Comparison of ENCODE assay signal across 1 cellular context in the genomic region with DNA sequence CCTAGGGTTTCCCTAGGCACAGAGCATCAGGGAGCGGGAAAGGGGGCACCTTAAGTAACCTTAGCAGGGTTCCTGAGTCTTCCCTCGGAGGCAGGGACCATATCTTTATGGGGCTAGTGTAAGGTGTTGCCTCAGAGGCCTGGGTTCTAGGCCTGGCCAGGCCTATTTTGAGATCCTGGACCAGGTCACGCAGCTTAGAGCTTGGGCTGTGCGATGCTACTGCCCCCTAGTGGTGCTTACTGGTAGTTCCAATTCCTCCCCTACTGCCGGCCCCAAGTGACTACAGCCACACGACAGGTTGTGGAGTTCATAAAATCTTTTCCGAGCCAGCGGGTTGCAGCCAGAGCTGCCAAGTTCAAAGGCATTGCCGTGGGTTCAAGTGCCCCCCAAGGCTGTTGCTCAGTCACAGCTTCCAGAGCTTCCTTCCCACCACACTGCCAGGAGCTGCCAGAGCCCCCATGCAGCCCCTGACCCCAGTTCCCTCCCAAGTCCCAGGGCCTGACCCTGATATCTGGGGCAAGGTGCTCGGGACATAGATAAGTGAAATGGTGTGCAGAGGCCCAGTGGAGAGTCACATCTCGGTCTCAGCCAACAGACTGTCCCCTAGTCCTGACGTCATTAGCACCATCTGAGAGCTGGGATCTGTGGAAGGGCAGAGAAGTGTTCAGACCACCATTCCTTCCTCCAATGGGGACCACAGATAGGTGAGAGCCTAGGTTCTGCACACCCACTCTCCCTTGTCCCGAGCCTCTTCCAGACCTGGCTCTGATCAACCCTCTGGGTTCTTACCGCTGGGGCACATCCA.
TF ChIP-seq lines count a peak whose summit lies in the region.

No MANE protein-coding gene starts in this region.

TF ChIP-seq in HepG2, 621 proteins besides CTCF, POLR2A, EP300 and RAD21 (continued from another document and continues in another):
- TF ChIP-seq MAZ (IDR thresholded peaks at IDR 0.05; ENCODE audit: borderline replicate concordance, low read depth, low read length): no peak
- peak; percentile 8; the same call in 1 of the 2 replicates for TF ChIP-seq MAZ (CRISPR knock-in tag; IDR thresholded peaks at IDR 0.05; ENCODE audit: low read depth)
- TF ChIP-seq IKZF1 (IDR thresholded peaks at IDR 0.05): no peak
- 0 out of 2 replicates have a peak, but pooled peaks have one; percentile 37 for TF ChIP-seq KAT8 (CRISPR knock-in tag; IDR thresholded peaks at IDR 0.05)
- TF ChIP-seq, protein P1, sequence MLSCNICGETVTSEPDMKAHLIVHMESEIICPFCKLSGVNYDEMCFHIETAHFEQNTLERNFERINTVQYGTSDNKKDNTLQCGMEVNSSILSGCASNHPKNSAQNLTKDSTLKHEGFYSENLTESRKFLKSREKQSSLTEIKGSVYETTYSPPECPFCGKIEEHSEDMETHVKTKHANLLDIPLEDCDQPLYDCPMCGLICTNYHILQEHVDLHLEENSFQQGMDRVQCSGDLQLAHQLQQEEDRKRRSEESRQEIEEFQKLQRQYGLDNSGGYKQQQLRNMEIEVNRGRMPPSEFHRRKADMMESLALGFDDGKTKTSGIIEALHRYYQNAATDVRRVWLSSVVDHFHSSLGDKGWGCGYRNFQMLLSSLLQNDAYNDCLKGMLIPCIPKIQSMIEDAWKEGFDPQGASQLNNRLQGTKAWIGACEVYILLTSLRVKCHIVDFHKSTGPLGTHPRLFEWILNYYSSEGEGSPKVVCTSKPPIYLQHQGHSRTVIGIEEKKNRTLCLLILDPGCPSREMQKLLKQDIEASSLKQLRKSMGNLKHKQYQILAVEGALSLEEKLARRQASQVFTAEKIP (CRISPR knock-in tag; IDR thresholded peaks at IDR 0.05; ENCODE audit: borderline replicate concordance): no peak
- TF ChIP-seq ZNF841 (CRISPR knock-in tag; IDR thresholded peaks at IDR 0.05; ENCODE audit: borderline replicate concordance): no peak
- peak; percentile 42; the same call in 1 of the 2 replicates for TF ChIP-seq ZNF839 (CRISPR knock-in tag; IDR thresholded peaks at IDR 0.05; ENCODE audit: borderline replicate concordance)
- peak; percentile 63; the same call in 1 of the 2 replicates for TF ChIP-seq THAP11 (CRISPR knock-in tag; IDR thresholded peaks at IDR 0.05)
- TF ChIP-seq NFE2L1 (CRISPR knock-in tag; IDR thresholded peaks at IDR 0.05; ENCODE audit: borderline replicate concordance): no peak
- TF ChIP-seq, protein P2, sequence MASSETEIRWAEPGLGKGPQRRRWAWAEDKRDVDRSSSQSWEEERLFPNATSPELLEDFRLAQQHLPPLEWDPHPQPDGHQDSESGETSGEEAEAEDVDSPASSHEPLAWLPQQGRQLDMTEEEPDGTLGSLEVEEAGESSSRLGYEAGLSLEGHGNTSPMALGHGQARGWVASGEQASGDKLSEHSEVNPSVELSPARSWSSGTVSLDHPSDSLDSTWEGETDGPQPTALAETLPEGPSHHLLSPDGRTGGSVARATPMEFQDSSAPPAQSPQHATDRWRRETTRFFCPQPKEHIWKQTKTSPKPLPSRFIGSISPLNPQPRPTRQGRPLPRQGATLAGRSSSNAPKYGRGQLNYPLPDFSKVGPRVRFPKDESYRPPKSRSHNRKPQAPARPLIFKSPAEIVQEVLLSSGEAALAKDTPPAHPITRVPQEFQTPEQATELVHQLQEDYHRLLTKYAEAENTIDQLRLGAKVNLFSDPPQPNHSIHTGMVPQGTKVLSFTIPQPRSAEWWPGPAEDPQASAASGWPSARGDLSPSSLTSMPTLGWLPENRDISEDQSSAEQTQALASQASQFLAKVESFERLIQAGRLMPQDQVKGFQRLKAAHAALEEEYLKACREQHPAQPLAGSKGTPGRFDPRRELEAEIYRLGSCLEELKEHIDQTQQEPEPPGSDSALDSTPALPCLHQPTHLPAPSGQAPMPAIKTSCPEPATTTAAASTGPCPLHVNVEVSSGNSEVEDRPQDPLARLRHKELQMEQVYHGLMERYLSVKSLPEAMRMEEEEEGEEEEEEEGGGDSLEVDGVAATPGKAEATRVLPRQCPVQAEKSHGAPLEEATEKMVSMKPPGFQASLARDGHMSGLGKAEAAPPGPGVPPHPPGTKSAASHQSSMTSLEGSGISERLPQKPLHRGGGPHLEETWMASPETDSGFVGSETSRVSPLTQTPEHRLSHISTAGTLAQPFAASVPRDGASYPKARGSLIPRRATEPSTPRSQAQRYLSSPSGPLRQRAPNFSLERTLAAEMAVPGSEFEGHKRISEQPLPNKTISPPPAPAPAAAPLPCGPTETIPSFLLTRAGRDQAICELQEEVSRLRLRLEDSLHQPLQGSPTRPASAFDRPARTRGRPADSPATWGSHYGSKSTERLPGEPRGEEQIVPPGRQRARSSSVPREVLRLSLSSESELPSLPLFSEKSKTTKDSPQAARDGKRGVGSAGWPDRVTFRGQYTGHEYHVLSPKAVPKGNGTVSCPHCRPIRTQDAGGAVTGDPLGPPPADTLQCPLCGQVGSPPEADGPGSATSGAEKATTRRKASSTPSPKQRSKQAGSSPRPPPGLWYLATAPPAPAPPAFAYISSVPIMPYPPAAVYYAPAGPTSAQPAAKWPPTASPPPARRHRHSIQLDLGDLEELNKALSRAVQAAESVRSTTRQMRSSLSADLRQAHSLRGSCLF (CRISPR knock-in tag; IDR thresholded peaks at IDR 0.05; ENCODE audit: borderline replicate concordance): no peak
- TF ChIP-seq POLR2G (IDR thresholded peaks at IDR 0.05; ENCODE audit: low read depth, low read length): peak; percentile 61
- TF ChIP-seq, protein P3, sequence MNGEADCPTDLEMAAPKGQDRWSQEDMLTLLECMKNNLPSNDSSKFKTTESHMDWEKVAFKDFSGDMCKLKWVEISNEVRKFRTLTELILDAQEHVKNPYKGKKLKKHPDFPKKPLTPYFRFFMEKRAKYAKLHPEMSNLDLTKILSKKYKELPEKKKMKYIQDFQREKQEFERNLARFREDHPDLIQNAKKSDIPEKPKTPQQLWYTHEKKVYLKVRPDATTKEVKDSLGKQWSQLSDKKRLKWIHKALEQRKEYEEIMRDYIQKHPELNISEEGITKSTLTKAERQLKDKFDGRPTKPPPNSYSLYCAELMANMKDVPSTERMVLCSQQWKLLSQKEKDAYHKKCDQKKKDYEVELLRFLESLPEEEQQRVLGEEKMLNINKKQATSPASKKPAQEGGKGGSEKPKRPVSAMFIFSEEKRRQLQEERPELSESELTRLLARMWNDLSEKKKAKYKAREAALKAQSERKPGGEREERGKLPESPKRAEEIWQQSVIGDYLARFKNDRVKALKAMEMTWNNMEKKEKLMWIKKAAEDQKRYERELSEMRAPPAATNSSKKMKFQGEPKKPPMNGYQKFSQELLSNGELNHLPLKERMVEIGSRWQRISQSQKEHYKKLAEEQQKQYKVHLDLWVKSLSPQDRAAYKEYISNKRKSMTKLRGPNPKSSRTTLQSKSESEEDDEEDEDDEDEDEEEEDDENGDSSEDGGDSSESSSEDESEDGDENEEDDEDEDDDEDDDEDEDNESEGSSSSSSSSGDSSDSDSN (CRISPR knock-in tag; IDR thresholded peaks at IDR 0.05): peak; percentile 44; the same call in 1 of the 2 replicates
- TF ChIP-seq RNF2 (conservative IDR thresholded peaks at IDR 0.05; ENCODE audit: low read depth): no peak
- TF ChIP-seq, protein P4, sequence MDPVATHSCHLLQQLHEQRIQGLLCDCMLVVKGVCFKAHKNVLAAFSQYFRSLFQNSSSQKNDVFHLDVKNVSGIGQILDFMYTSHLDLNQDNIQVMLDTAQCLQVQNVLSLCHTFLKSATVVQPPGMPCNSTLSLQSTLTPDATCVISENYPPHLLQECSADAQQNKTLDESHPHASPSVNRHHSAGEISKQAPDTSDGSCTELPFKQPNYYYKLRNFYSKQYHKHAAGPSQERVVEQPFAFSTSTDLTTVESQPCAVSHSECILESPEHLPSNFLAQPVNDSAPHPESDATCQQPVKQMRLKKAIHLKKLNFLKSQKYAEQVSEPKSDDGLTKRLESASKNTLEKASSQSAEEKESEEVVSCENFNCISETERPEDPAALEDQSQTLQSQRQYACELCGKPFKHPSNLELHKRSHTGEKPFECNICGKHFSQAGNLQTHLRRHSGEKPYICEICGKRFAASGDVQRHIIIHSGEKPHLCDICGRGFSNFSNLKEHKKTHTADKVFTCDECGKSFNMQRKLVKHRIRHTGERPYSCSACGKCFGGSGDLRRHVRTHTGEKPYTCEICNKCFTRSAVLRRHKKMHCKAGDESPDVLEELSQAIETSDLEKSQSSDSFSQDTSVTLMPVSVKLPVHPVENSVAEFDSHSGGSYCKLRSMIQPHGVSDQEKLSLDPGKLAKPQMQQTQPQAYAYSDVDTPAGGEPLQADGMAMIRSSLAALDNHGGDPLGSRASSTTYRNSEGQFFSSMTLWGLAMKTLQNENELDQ (CRISPR knock-in tag; IDR thresholded peaks at IDR 0.05; ENCODE audit: borderline replicate concordance): 0 out of 2 replicates have a peak, but pooled peaks have one; percentile 46
- TF ChIP-seq RFX3 (CRISPR knock-in tag; IDR thresholded peaks at IDR 0.05): no peak
- no peak for TF ChIP-seq SOX6 (IDR thresholded peaks at IDR 0.05)
- TF ChIP-seq SOX6 (CRISPR knock-in tag; IDR thresholded peaks at IDR 0.05): peak; percentile 59
- TF ChIP-seq, protein P5, sequence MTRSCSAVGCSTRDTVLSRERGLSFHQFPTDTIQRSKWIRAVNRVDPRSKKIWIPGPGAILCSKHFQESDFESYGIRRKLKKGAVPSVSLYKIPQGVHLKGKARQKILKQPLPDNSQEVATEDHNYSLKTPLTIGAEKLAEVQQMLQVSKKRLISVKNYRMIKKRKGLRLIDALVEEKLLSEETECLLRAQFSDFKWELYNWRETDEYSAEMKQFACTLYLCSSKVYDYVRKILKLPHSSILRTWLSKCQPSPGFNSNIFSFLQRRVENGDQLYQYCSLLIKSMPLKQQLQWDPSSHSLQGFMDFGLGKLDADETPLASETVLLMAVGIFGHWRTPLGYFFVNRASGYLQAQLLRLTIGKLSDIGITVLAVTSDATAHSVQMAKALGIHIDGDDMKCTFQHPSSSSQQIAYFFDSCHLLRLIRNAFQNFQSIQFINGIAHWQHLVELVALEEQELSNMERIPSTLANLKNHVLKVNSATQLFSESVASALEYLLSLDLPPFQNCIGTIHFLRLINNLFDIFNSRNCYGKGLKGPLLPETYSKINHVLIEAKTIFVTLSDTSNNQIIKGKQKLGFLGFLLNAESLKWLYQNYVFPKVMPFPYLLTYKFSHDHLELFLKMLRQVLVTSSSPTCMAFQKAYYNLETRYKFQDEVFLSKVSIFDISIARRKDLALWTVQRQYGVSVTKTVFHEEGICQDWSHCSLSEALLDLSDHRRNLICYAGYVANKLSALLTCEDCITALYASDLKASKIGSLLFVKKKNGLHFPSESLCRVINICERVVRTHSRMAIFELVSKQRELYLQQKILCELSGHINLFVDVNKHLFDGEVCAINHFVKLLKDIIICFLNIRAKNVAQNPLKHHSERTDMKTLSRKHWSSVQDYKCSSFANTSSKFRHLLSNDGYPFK (CRISPR knock-in tag; IDR thresholded peaks at IDR 0.05; ENCODE audit: borderline replicate concordance): no peak
- TF ChIP-seq, protein P6, sequence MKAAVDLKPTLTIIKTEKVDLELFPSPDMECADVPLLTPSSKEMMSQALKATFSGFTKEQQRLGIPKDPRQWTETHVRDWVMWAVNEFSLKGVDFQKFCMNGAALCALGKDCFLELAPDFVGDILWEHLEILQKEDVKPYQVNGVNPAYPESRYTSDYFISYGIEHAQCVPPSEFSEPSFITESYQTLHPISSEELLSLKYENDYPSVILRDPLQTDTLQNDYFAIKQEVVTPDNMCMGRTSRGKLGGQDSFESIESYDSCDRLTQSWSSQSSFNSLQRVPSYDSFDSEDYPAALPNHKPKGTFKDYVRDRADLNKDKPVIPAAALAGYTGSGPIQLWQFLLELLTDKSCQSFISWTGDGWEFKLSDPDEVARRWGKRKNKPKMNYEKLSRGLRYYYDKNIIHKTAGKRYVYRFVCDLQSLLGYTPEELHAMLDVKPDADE (CRISPR knock-in tag; IDR thresholded peaks at IDR 0.05): no peak
- TF ChIP-seq, protein P7, sequence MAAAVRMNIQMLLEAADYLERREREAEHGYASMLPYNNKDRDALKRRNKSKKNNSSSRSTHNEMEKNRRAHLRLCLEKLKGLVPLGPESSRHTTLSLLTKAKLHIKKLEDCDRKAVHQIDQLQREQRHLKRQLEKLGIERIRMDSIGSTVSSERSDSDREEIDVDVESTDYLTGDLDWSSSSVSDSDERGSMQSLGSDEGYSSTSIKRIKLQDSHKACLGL (CRISPR knock-in tag; IDR thresholded peaks at IDR 0.05): no peak
- TF ChIP-seq POGZ (CRISPR knock-in tag; IDR thresholded peaks at IDR 0.05): peak; percentile 49
- TF ChIP-seq, protein P8, sequence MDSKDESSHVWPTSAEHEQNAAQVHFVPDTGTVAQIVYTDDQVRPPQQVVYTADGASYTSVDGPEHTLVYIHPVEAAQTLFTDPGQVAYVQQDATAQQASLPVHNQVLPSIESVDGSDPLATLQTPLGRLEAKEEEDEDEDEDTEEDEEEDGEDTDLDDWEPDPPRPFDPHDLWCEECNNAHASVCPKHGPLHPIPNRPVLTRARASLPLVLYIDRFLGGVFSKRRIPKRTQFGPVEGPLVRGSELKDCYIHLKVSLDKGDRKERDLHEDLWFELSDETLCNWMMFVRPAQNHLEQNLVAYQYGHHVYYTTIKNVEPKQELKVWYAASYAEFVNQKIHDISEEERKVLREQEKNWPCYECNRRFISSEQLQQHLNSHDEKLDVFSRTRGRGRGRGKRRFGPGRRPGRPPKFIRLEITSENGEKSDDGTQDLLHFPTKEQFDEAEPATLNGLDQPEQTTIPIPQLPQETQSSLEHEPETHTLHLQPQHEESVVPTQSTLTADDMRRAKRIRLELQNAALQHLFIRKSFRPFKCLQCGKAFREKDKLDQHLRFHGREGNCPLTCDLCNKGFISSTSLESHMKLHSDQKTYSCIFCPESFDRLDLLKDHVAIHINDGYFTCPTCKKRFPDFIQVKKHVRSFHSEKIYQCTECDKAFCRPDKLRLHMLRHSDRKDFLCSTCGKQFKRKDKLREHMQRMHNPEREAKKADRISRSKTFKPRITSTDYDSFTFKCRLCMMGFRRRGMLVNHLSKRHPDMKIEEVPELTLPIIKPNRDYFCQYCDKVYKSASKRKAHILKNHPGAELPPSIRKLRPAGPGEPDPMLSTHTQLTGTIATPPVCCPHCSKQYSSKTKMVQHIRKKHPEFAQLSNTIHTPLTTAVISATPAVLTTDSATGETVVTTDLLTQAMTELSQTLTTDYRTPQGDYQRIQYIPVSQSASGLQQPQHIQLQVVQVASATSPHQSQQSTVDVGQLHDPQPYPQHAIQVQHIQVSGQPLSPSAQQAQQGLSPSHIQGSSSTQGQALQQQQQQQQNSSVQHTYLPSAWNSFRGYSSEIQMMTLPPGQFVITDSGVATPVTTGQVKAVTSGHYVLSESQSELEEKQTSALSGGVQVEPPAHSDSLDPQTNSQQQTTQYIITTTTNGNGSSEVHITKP (CRISPR knock-in tag; IDR thresholded peaks at IDR 0.05; ENCODE audit: low read depth): no peak
- TF ChIP-seq, protein P9, sequence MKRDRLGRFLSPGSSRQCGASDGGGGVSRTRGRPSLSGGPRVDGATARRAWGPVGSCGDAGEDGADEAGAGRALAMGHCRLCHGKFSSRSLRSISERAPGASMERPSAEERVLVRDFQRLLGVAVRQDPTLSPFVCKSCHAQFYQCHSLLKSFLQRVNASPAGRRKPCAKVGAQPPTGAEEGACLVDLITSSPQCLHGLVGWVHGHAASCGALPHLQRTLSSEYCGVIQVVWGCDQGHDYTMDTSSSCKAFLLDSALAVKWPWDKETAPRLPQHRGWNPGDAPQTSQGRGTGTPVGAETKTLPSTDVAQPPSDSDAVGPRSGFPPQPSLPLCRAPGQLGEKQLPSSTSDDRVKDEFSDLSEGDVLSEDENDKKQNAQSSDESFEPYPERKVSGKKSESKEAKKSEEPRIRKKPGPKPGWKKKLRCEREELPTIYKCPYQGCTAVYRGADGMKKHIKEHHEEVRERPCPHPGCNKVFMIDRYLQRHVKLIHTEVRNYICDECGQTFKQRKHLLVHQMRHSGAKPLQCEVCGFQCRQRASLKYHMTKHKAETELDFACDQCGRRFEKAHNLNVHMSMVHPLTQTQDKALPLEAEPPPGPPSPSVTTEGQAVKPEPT (CRISPR knock-in tag; IDR thresholded peaks at IDR 0.05; ENCODE audit: low read depth): no peak
- no peak for TF ChIP-seq NFE2 (CRISPR knock-in tag; IDR thresholded peaks at IDR 0.05)
- TF ChIP-seq MEF2D (CRISPR knock-in tag; IDR thresholded peaks at IDR 0.05): no peak
- TF ChIP-seq ERF (CRISPR knock-in tag; IDR thresholded peaks at IDR 0.05): peak; percentile 42; the same call in 1 of the 2 replicates
- TF ChIP-seq BHLHE40 (IDR thresholded peaks at IDR 0.05; ENCODE audit: low read length): no peak
- TF ChIP-seq ADNP (CRISPR knock-in tag; IDR thresholded peaks at IDR 0.05): no peak
- TF ChIP-seq DR1 (CRISPR knock-in tag; IDR thresholded peaks at IDR 0.05): no peak
